8 cellular contexts compared by ENCODE assay signal in the genomic region with DNA sequence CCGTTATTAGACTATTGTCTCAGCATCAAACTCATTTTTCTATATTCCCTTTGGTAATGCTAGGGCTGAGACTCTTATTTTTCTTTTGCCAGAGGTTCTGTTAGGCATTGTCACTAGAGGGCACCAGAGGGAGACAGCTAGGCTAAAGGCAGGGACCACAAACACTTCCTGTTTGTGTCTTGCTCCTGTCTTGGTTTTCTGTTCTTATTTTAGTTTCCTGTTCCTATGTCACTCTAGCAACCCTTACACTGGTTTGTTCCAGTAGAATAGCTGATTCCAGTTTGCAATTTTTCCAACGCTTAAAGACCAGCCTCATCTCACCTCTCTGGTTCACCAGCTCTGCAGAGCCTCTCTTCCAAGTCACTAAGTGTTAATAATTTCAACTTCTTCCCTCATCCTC.
DNase-seq lines count a peak whose midpoint lies in the region; ATAC-seq, FAIRE-seq and TF ChIP-seq lines count a peak whose summit lies in the region.

No MANE protein-coding gene starts in this region.

- H3K4me3 ChIP-seq in epithelial cell of esophagus (ENCODE audit: low read length) (no peak overlapping the region), transverse colon (no peak overlapping the region)
- no peak overlapping the region for H3K4me3 ChIP-seq in naive thymus-derived CD4-positive, alpha-beta T cell (ENCODE audit: low read length)

- TF ChIP-seq CTCF in D721Med (IDR thresholded peaks at IDR 0.05; ENCODE audit: insufficient read depth, missing control alignments), result peak; percentile 84
- peak; percentile 96 for TF ChIP-seq CTCF in epithelial cell of esophagus (IDR thresholded peaks at IDR 0.05; ENCODE audit: insufficient read depth, low read depth, low read length, missing control alignments)
- TF ChIP-seq CTCF in transverse colon (IDR thresholded peaks at IDR 0.05), result peak; percentile 63 to 80 (median 71)

- intact Hi-C loops in naive thymus-derived CD4-positive, alpha-beta T cell (cut with micrococcal nuclease), result loop anchor here (1.0 to 5.0 kb wide), 10 partner anchors 287 to 1040 kb away; partner anchors contain the start of genes TDRD3 (in 2 of the 2) and DIAPH3 (in 1 of the 2)
- intact Hi-C loops in transverse colon (cut with DNase I; ENCODE audit: low total_unique reads), result loop anchor here (5.0 kb wide), 1 partner anchor 286 kb away; no protein-coding TSS in a partner anchor

- TF ChIP-seq EP300 in transverse colon (IDR thresholded peaks at IDR 0.05; ENCODE audit: low read depth), result no peak

- in situ Hi-C loops in transverse colon (cut with MboI; ENCODE audit: low pct_ligation_motif_present in 1 of 4, low pct_unique_long_range_greater_than_20kb in 1 of 4, low sequenced_read_pairs in 3 of 4), result loop anchor here in 3 of 4 donors (10.0 to 25.0 kb wide), 5 partner anchors 271 to 946 kb away; no protein-coding TSS in a partner anchor

- peaks cover 0 to 4% (median 0%) of the 10 kb centered on the region in 5 donors for H3K36me3 Mint-ChIP-seq in naive thymus-derived CD4-positive, alpha-beta T cell

- FAIRE-seq in D721Med (lab: Jason Lieb, UNC), result peak; percentile 60

- H3K9me3 Mint-ChIP-seq in naive thymus-derived CD4-positive, alpha-beta T cell, result peaks cover 0 to 7% (median 0%) of the 10 kb centered on the region in 11 donors

- 17 to 32% methylated on average over 2 of the region's 2 CpGs for WGBS in transverse colon (ENCODE audit: low coverage in 1 of 2), 2 donors

- H3K27me3 Mint-ChIP-seq in naive thymus-derived CD4-positive, alpha-beta T cell, result peaks cover 0 to 22% (median 6%) of the 10 kb centered on the region in 5 donors

- H3K4me1 ChIP-seq in naive thymus-derived CD4-positive, alpha-beta T cell (ENCODE audit: control insufficient read depth in 2 of 2, insufficient read depth in 2 of 2, low read length in 2 of 2), result peaks cover 0 to 8% of the 10 kb centered on the region in 2 donors
- peaks cover 0 to 5% (median 0%) of the 10 kb centered on the region in 4 donors for H3K4me1 ChIP-seq in transverse colon

- no peak for TF ChIP-seq POLR2A in transverse colon (IDR thresholded peaks at IDR 0.05)

- H3K4me1 Mint-ChIP-seq in naive thymus-derived CD4-positive, alpha-beta T cell, result peaks cover 0 to 6% (median 0%) of the 10 kb centered on the region in 7 donors

- H3K27ac ChIP-seq in naive thymus-derived CD4-positive, alpha-beta T cell (ENCODE audit: low read depth, low read length), result no peak overlapping the region
- no peak overlapping the region for H3K27ac ChIP-seq in transverse colon

- H3K36me3 ChIP-seq in naive thymus-derived CD4-positive, alpha-beta T cell (ENCODE audit: control insufficient read depth in 2 of 3, insufficient read depth in 3 of 3, low read length in 3 of 3), result no peaks in the 10 kb centered on the region
- H3K36me3 ChIP-seq in transverse colon, result no peaks in the 10 kb centered on the region

- CTCF ChIA-PET in naive thymus-derived CD4-positive, alpha-beta T cell (lab: Charles Lee), result interaction anchor here (0.7 to 3.0 kb wide), 10 partner anchors 9 to 1039 kb away, joined by 3 to 40 read pairs (median 4); no protein-coding TSS in a partner anchor

- ATAC-seq in GM19438 (IDR thresholded peaks at IDR 0.05; ENCODE audit: low read depth, unreplicated experiment), result peak; percentile 99
- ATAC-seq in HG03439 (IDR thresholded peaks at IDR 0.05; ENCODE audit: unreplicated experiment), result peak; percentile 99
- peak; percentile 95 for ATAC-seq in naive thymus-derived CD4-positive, alpha-beta T cell

- POLR2A ChIA-PET in naive thymus-derived CD4-positive, alpha-beta T cell (lab: Charles Lee), result interaction anchor here (0.8 to 0.9 kb wide), 5 partner anchors 9 to 1039 kb away, joined by 3 to 4 read pairs (median 3); no protein-coding TSS in a partner anchor

- no peak overlapping the region for H3K4me3 Mint-ChIP-seq in naive thymus-derived CD4-positive, alpha-beta T cell

- H3K9me3 ChIP-seq in naive thymus-derived CD4-positive, alpha-beta T cell (ENCODE audit: control insufficient read depth in 2 of 3, low read length in 3 of 3), result no peaks in the 10 kb centered on the region
- H3K9me3 ChIP-seq in transverse colon, result no peaks in the 10 kb centered on the region

- DNase-seq in D721Med (ENCODE audit: insufficient read length, low spot score) (no peak), NCI-H345 treated with DMSO at 0.1 percent for 48 hours (lab: John Stamatoyannopoulos, UW; ENCODE audit: unreplicated experiment) (peak; percentile 15), epithelial cell of esophagus (ENCODE audit: low read depth) (peak; percentile 69), transverse colon (peak; percentile 49)
- peak; percentile 6 to 12 for DNase-seq in activated CD4-positive, alpha-beta T cell treated with anti-CD3 and anti-CD28 coated beads, Interleukin-2, amount 50 U/mL, for 4 hours
- peak; percentile 8 to 80 (median 73) for DNase-seq in naive thymus-derived CD4-positive, alpha-beta T cell

- H3K27ac Mint-ChIP-seq in naive thymus-derived CD4-positive, alpha-beta T cell, result no peak overlapping the region

- H3K27me3 ChIP-seq in naive thymus-derived CD4-positive, alpha-beta T cell (ENCODE audit: control insufficient read depth in 2 of 2, insufficient read depth in 2 of 2, low read length in 2 of 2), result no peaks in the 10 kb centered on the region
- no peaks in the 10 kb centered on the region for H3K27me3 ChIP-seq in transverse colon
